19 cellular contexts compared by ENCODE assay signal in the genomic region with DNA sequence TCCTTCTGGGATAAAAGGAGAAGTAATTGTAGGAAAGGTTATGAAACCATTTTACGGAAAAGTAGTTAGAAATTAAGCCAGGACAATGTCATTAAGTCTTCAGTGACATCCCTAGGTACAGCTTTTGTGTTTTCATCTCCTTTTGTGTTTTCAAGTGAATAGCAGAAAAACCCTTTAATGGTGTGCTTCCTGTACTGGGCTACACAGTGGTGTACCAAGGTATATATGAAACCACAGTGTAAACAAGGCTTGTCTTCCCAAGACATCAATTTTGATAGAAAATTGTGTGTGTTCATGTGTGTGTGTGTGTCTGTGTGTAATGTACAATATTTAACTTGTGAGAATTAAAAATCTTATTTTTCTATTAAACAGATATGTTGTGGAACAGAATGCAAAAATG. TPM values are rescaled to one million over a fixed set of nuclear protein-coding genes. Genes with fewer than 3 reads are reported as not detected.
DNase-seq lines count a peak whose midpoint lies in the region; ATAC-seq and TF ChIP-seq lines count a peak whose summit lies in the region.
"Had no signal": no experiment of that assay in that cellular context is flagged by ENCODE, and none has a peak within 500 bp of the region (broad histone marks: within the 10 kb centered on the region; RNA-seq: fewer than 3 reads in every experiment).

No MANE protein-coding gene starts in this region.

- CTCF ChIA-PET in T-cell (lab: Charles Lee): interaction anchor here in 1 of 2 donors (0.6 to 1.3 kb wide), 3 partner anchors 9 to 64 kb away, joined by 3 to 4 read pairs (median 4); a partner anchor contains a TSS
- CTCF ChIA-PET in naive thymus-derived CD4-positive, alpha-beta T cell (lab: Charles Lee): interaction anchor here (1.3 to 2.0 kb wide), 5 partner anchors 9 to 62 kb away, joined by 3 to 8 read pairs (median 4); a partner anchor contains a TSS

- no peaks in the 10 kb centered on the region for H3K9me3 Mint-ChIP-seq in T-helper 1 cell treated with Interleukin-12 subunit alpha and Interleukin-12 subunit beta and Interleukin-4 antibody, amounts not matched to agents 30 μg/mL and 1 μg/mL, for 36 hours
- no peaks in the 10 kb centered on the region for H3K9me3 Mint-ChIP-seq in activated naive CD4-positive, alpha-beta T cell treated with anti-CD3 and anti-CD28 coated beads, Interleukin-2, amount 50 U/mL, for 24 hours
- H3K9me3 Mint-ChIP-seq in T-cell (peaks cover 0 to 11% (median 0%) of the 10 kb centered on the region in 3 donors), neural progenitor cell (no peaks in the 10 kb centered on the region)
- H3K9me3 Mint-ChIP-seq in naive thymus-derived CD4-positive, alpha-beta T cell: peaks cover 0 to 11% (median 0%) of the 10 kb centered on the region in 11 donors
- H3K9me3 Mint-ChIP-seq: CD4-positive, CD25-positive, alpha-beta regulatory T cell; H9 had no signal

- no peaks in the 10 kb centered on the region for H3K36me3 ChIP-seq in naive thymus-derived CD4-positive, alpha-beta T cell (ENCODE audit: control insufficient read depth in 2 of 3, insufficient read depth in 3 of 3, low read length in 3 of 3)
- H3K36me3 ChIP-seq in neural progenitor cell: no peaks in the 10 kb centered on the region

- H3K36me3 Mint-ChIP-seq in T-helper 1 cell treated with Interleukin-12 subunit alpha and Interleukin-12 subunit beta and Interleukin-4 antibody, amounts not matched to agents 30 μg/mL and 1 μg/mL, for 36 hours (ENCODE audit: low read depth): peaks cover 24% of the 10 kb centered on the region
- no peaks in the 10 kb centered on the region for H3K36me3 Mint-ChIP-seq in activated naive CD4-positive, alpha-beta T cell treated with anti-CD3 and anti-CD28 coated beads, Interleukin-2, amount 50 U/mL, for 24 hours
- H3K36me3 Mint-ChIP-seq in T-cell (no peaks in the 10 kb centered on the region), neural progenitor cell (peaks cover 2% of the 10 kb centered on the region)
- peaks cover 0 to 33% (median 0%) of the 10 kb centered on the region in 5 donors for H3K36me3 Mint-ChIP-seq in naive thymus-derived CD4-positive, alpha-beta T cell

- H4K20me1 ChIP-seq in neural progenitor cell (ENCODE audit: low read depth): no peaks in the 10 kb centered on the region

- no peak overlapping the region for H3K9ac ChIP-seq in neural progenitor cell

- H3K27ac Mint-ChIP-seq in T-helper 1 cell treated with Interleukin-12 subunit alpha and Interleukin-12 subunit beta and Interleukin-4 antibody, amounts not matched to agents 30 μg/mL and 1 μg/mL, for 36 hours: peak overlapping the region; percentile 72
- peak overlapping the region; percentile 69 for H3K27ac Mint-ChIP-seq in activated naive CD4-positive, alpha-beta T cell treated with anti-CD3 and anti-CD28 coated beads, Interleukin-2, amount 50 U/mL, for 24 hours
- H3K27ac Mint-ChIP-seq in T-cell (peak overlapping the region; percentile 70 to 86), neural progenitor cell (no peak overlapping the region)
- peak overlapping the region in 6 of 9 donors; percentile 56 to 87 (median 71) for H3K27ac Mint-ChIP-seq in naive thymus-derived CD4-positive, alpha-beta T cell
- H3K27ac Mint-ChIP-seq: B cell, H9 had no signal

- peaks cover 3% of the 10 kb centered on the region for H3F3A ChIP-seq in neural progenitor cell (ENCODE audit: low read depth)

- DNase-seq in T-helper 1 cell (no peak), T-cell (no peak), neural progenitor cell (ENCODE audit: low spot score) (no peak), inferior parietal cortex (ENCODE audit: extremely low spot score) (no peak)
- DNase-seq in activated naive CD4-positive, alpha-beta T cell treated with Interleukin-2 at 50 U/mL for 16 hours: no peak
- no peak for DNase-seq in naive thymus-derived CD4-positive, alpha-beta T cell
- DNase-seq: CD4-positive, CD25-positive, alpha-beta regulatory T cell; DMS79; H9; MM.1S; NCI-H1092 treated with DMSO at 0.1 percent for 48 hours; NCI-H2081 treated with DMSO at 0.1 percent for 48 hours; NCI-H510A; NCI-H774; PC-3 had no signal

- H2AFZ ChIP-seq in neural progenitor cell (replicated peaks): no peak overlapping the region

- H3K4me3 ChIP-seq in naive thymus-derived CD4-positive, alpha-beta T cell (ENCODE audit: low read length): no peak overlapping the region
- H3K4me3 ChIP-seq in neural progenitor cell: no peak overlapping the region

- no peaks in the 10 kb centered on the region for H3K27me3 Mint-ChIP-seq in T-helper 1 cell treated with Interleukin-12 subunit alpha and Interleukin-12 subunit beta and Interleukin-4 antibody, amounts not matched to agents 30 μg/mL and 1 μg/mL, for 36 hours (ENCODE audit: low read depth)
- no peaks in the 10 kb centered on the region for H3K27me3 Mint-ChIP-seq in activated naive CD4-positive, alpha-beta T cell treated with anti-CD3 and anti-CD28 coated beads, Interleukin-2, amount 50 U/mL, for 24 hours
- no peaks in the 10 kb centered on the region for H3K27me3 Mint-ChIP-seq in T-cell
- H3K27me3 Mint-ChIP-seq in naive thymus-derived CD4-positive, alpha-beta T cell: no peaks in the 10 kb centered on the region
- peaks cover 2% of the 10 kb centered on the region for H3K27me3 Mint-ChIP-seq in neural progenitor cell (ENCODE audit: insufficient read depth, low read depth)
- H3K27me3 Mint-ChIP-seq: CD4-positive, CD25-positive, alpha-beta regulatory T cell had no signal

- ATAC-seq in T-cell (replicated peaks in 1 of 4): peak in 3 of 4 experiments; percentile 43 to 59 (median 53)
- no peak for ATAC-seq in naive thymus-derived CD4-positive, alpha-beta T cell

- no peak for TF ChIP-seq CTCF in neural progenitor cell (IDR thresholded peaks at IDR 0.05)

- H3K4me3 Mint-ChIP-seq in T-helper 1 cell treated with Interleukin-12 subunit alpha and Interleukin-12 subunit beta and Interleukin-4 antibody, amounts not matched to agents 30 μg/mL and 1 μg/mL, for 36 hours: peak overlapping the region; percentile 48
- H3K4me3 Mint-ChIP-seq in activated naive CD4-positive, alpha-beta T cell treated with anti-CD3 and anti-CD28 coated beads, Interleukin-2, amount 50 U/mL, for 24 hours: no peak overlapping the region
- H3K4me3 Mint-ChIP-seq in T-cell: peak overlapping the region in 2 of 3 donors; percentile 1 to 34
- peak overlapping the region in 8 of 10 donors; percentile 21 to 85 (median 52) for H3K4me3 Mint-ChIP-seq in naive thymus-derived CD4-positive, alpha-beta T cell
- no peak overlapping the region for H3K4me3 Mint-ChIP-seq in neural progenitor cell
- H3K4me3 Mint-ChIP-seq: B cell, H9 had no signal

- no peaks in the 10 kb centered on the region for H3K79me2 ChIP-seq in neural progenitor cell (ENCODE audit: low read depth)

- POLR2A ChIA-PET in T-cell (lab: Charles Lee): no interaction called here
- POLR2A ChIA-PET in naive thymus-derived CD4-positive, alpha-beta T cell (lab: Charles Lee): interaction anchor here (0.6 to 5.7 kb wide), 9 partner anchors 8 to 206 kb away, joined by 3 to 68 read pairs (median 4); a partner anchor contains a TSS

- H3K4me1 ChIP-seq in naive thymus-derived CD4-positive, alpha-beta T cell (ENCODE audit: control insufficient read depth in 2 of 2, insufficient read depth in 2 of 2, low read length in 2 of 2): peaks cover 16 to 52% of the 10 kb centered on the region in 2 donors
- H3K4me1 ChIP-seq in neural progenitor cell: no peaks in the 10 kb centered on the region

- no peak overlapping the region for H3K27ac ChIP-seq in naive thymus-derived CD4-positive, alpha-beta T cell (ENCODE audit: low read depth, low read length)
- no peak overlapping the region for H3K27ac ChIP-seq in neural progenitor cell
- H3K27ac ChIP-seq: 22Rv1 had no signal

- H3K27me3 ChIP-seq in naive thymus-derived CD4-positive, alpha-beta T cell (ENCODE audit: control insufficient read depth in 2 of 2, insufficient read depth in 2 of 2, low read length in 2 of 2): no peaks in the 10 kb centered on the region
- H3K27me3 ChIP-seq in neural progenitor cell: no peaks in the 10 kb centered on the region

- peaks cover 40% of the 10 kb centered on the region for H3K4me1 Mint-ChIP-seq in T-helper 1 cell treated with Interleukin-12 subunit alpha and Interleukin-12 subunit beta and Interleukin-4 antibody, amounts not matched to agents 30 μg/mL and 1 μg/mL, for 36 hours (ENCODE audit: low read depth)
- H3K4me1 Mint-ChIP-seq in activated naive CD4-positive, alpha-beta T cell treated with anti-CD3 and anti-CD28 coated beads, Interleukin-2, amount 50 U/mL, for 24 hours: peaks cover 74% of the 10 kb centered on the region
- H3K4me1 Mint-ChIP-seq in T-cell (peaks cover 59 to 78% (median 64%) of the 10 kb centered on the region in 3 donors), neural progenitor cell (no peaks in the 10 kb centered on the region)
- peaks cover 41 to 74% (median 61%) of the 10 kb centered on the region in 7 donors for H3K4me1 Mint-ChIP-seq in naive thymus-derived CD4-positive, alpha-beta T cell
- H3K4me1 Mint-ChIP-seq: B cell, H9 had no signal

- no peaks in the 10 kb centered on the region for H3K9me3 ChIP-seq in naive thymus-derived CD4-positive, alpha-beta T cell (ENCODE audit: control insufficient read depth in 2 of 3, low read length in 3 of 3)
- no peaks in the 10 kb centered on the region for H3K9me3 ChIP-seq in neural progenitor cell (ENCODE audit: low read depth)

- intact Hi-C loops in naive thymus-derived CD4-positive, alpha-beta T cell (cut with micrococcal nuclease): loop anchor here in 1 of 2 donors (1.0 kb wide), 1 partner anchor 9 kb away; a partner anchor contains a TSS

- H3K4me2 ChIP-seq in neural progenitor cell: no peak overlapping the region

RNA-seq across cellular contexts. Expression of a gene that starts 8.9 kb away (rescaled TPM):
- total RNA-seq in T-cell (10 to 100 TPM; 12.1 to 33.1 (median 30.2) TPM), neural progenitor cell (ENCODE audit: low replicate concordance) (24.3 and 30.9 TPM in 2 replicates)
- 10 to 100 TPM in 4 of 5 experiments, 1 to 10 TPM in 1; 10.0 to 70.3 (median 26.4) TPM for total RNA-seq in naive thymus-derived CD4-positive, alpha-beta T cell
- 10 to 100 TPM; 21.6 to 33.4 TPM for polyA plus RNA-seq in naive thymus-derived CD4-positive, alpha-beta T cell

RNA-seq across cellular contexts. Expression of a gene that starts 18.6 kb away (rescaled TPM):
- total RNA-seq in T-cell: 10 to 100 TPM in 3 of 5 donors, 1 to 10 TPM in 2; 4.9 to 14.8 (median 10.4) TPM
- 10 to 100 TPM in 3 of 5 experiments, 1 to 10 TPM in 1, under 1 TPM in 1; 0.48 to 12.5 (median 10.9) TPM for total RNA-seq in naive thymus-derived CD4-positive, alpha-beta T cell
- polyA plus RNA-seq in naive thymus-derived CD4-positive, alpha-beta T cell: 1 to 10 TPM; 2.7 to 4.8 TPM
- total RNA-seq in neural progenitor cell (ENCODE audit: low replicate concordance): 4.5 and 9.0 TPM in 2 replicates

RNA-seq across cellular contexts. Expression of a gene that starts 55.0 kb away (rescaled TPM):
- total RNA-seq in T-cell (100 to 1,000 TPM in 3 of 5 donors, 10 to 100 TPM in 2; 67.4 to 168 (median 132) TPM), neural progenitor cell (ENCODE audit: low replicate concordance) (9.9 and 28.8 TPM in 2 replicates)
- 100 to 1,000 TPM in 3 of 5 experiments, 10 to 100 TPM in 2; 49.9 to 160 (median 134) TPM for total RNA-seq in naive thymus-derived CD4-positive, alpha-beta T cell
- 100 to 1,000 TPM in 1 of 2 donors, 10 to 100 TPM in 1; 91.6 to 116 TPM for polyA plus RNA-seq in naive thymus-derived CD4-positive, alpha-beta T cell

Comparison
In these comparisons a context has a peak if more than half of its experiments do, and no peak if none do; other contexts are left out.
1. H3K4me3 Mint-ChIP-seq: peak in T-helper 1 cell treated with Interleukin-12 subunit alpha and Interleukin-12 subunit beta and Interleukin-4 antibody, amounts not matched to agents 30 μg/mL and 1 μg/mL, for 36 hours (single experiment), T-cell (2 of 3) and naive thymus-derived CD4-positive, alpha-beta T cell (8 of 10); none in activated naive CD4-positive, alpha-beta T cell treated with anti-CD3 and anti-CD28 coated beads, Interleukin-2, amount 50 U/mL, for 24 hours (single experiment) and neural progenitor cell (single experiment).